In genomic region chr1:240914506-240914905, GRCh38 we compare ENCODE assay signal across 22 cellular contexts.
"Had no signal": no experiment of that assay in that cellular context is flagged by ENCODE, and none has a peak within 500 bp of the region (broad histone marks: within the 10 kb centered on the region; RNA-seq: fewer than 3 reads in every experiment).

No MANE protein-coding gene starts in this region.

- H3K4me1 ChIP-seq: esophagus squamous epithelium, gastrocnemius medialis, left ventricle myocardium inferior, lower lobe of right lung, testis, tibial nerve, upper lobe of right lung, vagina had no signal

- H3K27ac Mint-ChIP-seq: dendritic cell treated with granulocyte-macrophage colony-stimulating factor and Interleukin-4, amounts not matched to agents 40 ng/mL and 50 ng/mL, for 4 days; effector memory CD8-positive, alpha-beta T cell; immature natural killer cell; memory B cell; naive thymus-derived CD4-positive, alpha-beta T cell; stimulated activated memory B cell treated with anti-CD40 and anti-IgM and Interleukin-4, amounts not matched to agents 10 μg/mL and 1 μg/mL and 100 μg/mL, for 72 hours; stimulated activated naive CD8-positive, alpha-beta T cell treated with anti-CD3 and anti-CD28 coated beads, Interleukin-15, Interleukin-2, amounts not matched to agents 100 ng/mL and 50 ng/mL, for 24 hours had no signal

- H3K9me3 ChIP-seq: esophagus squamous epithelium, gastrocnemius medialis, left ventricle myocardium inferior, lower lobe of right lung, neutrophil, testis, tibial nerve, upper lobe of right lung, vagina had no signal

- H3K4me3 Mint-ChIP-seq: dendritic cell treated with granulocyte-macrophage colony-stimulating factor and Interleukin-4, amounts not matched to agents 40 ng/mL and 50 ng/mL, for 4 days; effector memory CD8-positive, alpha-beta T cell; immature natural killer cell; memory B cell; naive thymus-derived CD4-positive, alpha-beta T cell; stimulated activated memory B cell treated with anti-CD40 and anti-IgM and Interleukin-4, amounts not matched to agents 10 μg/mL and 1 μg/mL and 100 μg/mL, for 72 hours; stimulated activated naive CD8-positive, alpha-beta T cell treated with anti-CD3 and anti-CD28 coated beads, Interleukin-15, Interleukin-2, amounts not matched to agents 100 ng/mL and 50 ng/mL, for 24 hours had no signal

- H3K36me3 Mint-ChIP-seq: immature natural killer cell; memory B cell; naive thymus-derived CD4-positive, alpha-beta T cell had no signal

- H3K4me3 ChIP-seq: esophagus squamous epithelium, gastrocnemius medialis, left ventricle myocardium inferior, lower lobe of right lung, testis, tibial nerve, upper lobe of right lung, vagina had no signal

- H3K27me3 Mint-ChIP-seq: dendritic cell treated with granulocyte-macrophage colony-stimulating factor and Interleukin-4, amounts not matched to agents 40 ng/mL and 50 ng/mL, for 4 days; effector memory CD8-positive, alpha-beta T cell; memory B cell; stimulated activated memory B cell treated with anti-CD40 and anti-IgM and Interleukin-4, amounts not matched to agents 10 μg/mL and 1 μg/mL and 100 μg/mL, for 72 hours; stimulated activated naive CD8-positive, alpha-beta T cell treated with anti-CD3 and anti-CD28 coated beads, Interleukin-15, Interleukin-2, amounts not matched to agents 100 ng/mL and 50 ng/mL, for 24 hours had no signal

- ATAC-seq: effector memory CD8-positive, alpha-beta T cell; gastrocnemius medialis; lower lobe of right lung; naive thymus-derived CD4-positive, alpha-beta T cell; right cardiac atrium; stimulated activated memory B cell treated with anti-CD40 and anti-IgM and Interleukin-4, amounts not matched to agents 10 μg/mL and 1 μg/mL and 100 μg/mL, for 72 hours; upper lobe of right lung had no signal

- H3K27ac ChIP-seq: esophagus squamous epithelium, gastrocnemius medialis, left ventricle myocardium inferior, lower lobe of right lung, neutrophil, testis, tibial nerve, upper lobe of right lung, vagina had no signal

- H3K36me3 ChIP-seq: esophagus squamous epithelium, gastrocnemius medialis, left ventricle myocardium inferior, lower lobe of right lung, neutrophil, tibial nerve, upper lobe of right lung, vagina had no signal

- H3K4me1 Mint-ChIP-seq: immature natural killer cell had no signal

- H3K27me3 ChIP-seq: esophagus squamous epithelium, gastrocnemius medialis, neutrophil, testis, tibial nerve, upper lobe of right lung, vagina had no signal

- DNase-seq: cerebellar nuclear complex; effector memory CD8-positive, alpha-beta T cell; esophagus squamous epithelium; gastrocnemius medialis; glutamatergic neuron; immature natural killer cell; left ventricle myocardium inferior; lower lobe of right lung; midbrain; naive thymus-derived CD4-positive, alpha-beta T cell; posterior cingulate gyrus; right cardiac atrium; stimulated activated CD4-positive, alpha-beta T cell treated with anti-CD3 and anti-CD28 coated beads, Interleukin-4, amount 100 ng/mL, for 24 hours; testis; upper lobe of right lung had no signal
